ENCODE assay signal across 8 cellular contexts in the genomic region with DNA sequence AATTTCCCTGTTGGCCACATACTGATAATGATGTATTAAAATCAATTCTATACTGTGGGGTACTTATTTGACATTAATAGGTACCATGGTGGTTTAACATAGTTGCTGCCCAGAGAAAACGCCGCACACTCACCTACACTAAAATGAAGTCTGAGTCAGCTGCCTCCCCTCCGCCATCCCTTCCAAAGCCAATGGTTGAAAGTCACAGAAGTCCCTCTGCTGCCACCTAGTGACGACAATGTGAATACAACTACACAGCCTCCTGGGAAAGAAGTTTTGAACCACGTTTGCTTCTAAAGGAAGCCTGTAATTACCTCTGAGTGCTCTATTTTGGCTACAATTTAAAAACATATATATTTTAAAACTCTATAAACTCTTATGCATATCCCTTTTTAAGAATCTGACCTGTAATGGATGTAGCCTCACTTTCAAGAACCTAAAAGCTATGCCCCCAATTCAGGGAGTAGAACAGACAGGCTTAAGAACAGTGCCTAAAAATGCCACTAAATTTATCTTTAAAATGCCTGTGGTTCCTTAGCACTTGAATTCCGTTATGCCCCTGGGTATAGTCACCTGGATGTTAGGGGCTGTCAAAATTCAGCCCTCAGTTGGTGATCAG. TPM values are rescaled to one million over a fixed set of nuclear protein-coding genes. Genes with fewer than 3 reads are reported as not detected.
A peak's percentile ranks its signal among the peaks of the same experiment; 100 is the strongest.
DNase-seq lines count a peak whose midpoint lies in the region; ATAC-seq lines count a peak whose summit lies in the region.

No MANE protein-coding gene starts in this region.

- ATAC-seq in HG03342 (IDR thresholded peaks at IDR 0.05; ENCODE audit: unreplicated experiment) (peak; percentile 72), left lobe of liver (peak; percentile 99)

- peak; percentile 79 for DNase-seq in activated gamma-delta T cell treated with Interleukin-2 at 50 U/mL for 16 hours
- DNase-seq in activated gamma-delta T cell (lab: John Stamatoyannopoulos, UW): no peak
- DNase-seq in NCI-H510A (lab: John Stamatoyannopoulos, UW): peak; percentile 24
- peak; percentile 70 for DNase-seq in activated CD4-positive, CD25-positive, alpha-beta regulatory T cell treated with anti-CD3 and anti-CD28 coated beads, Interleukin-2, amount 50 U/mL, for 72 hours
- peak; percentile 74 for DNase-seq in cerebellum (ENCODE audit: low spot score)
- peak; percentile 63 for DNase-seq in left lobe of liver (ENCODE audit: low spot score)
- peak; percentile 65 for DNase-seq in stimulated activated CD4-positive, alpha-beta T cell treated with anti-CD3 and anti-CD28 coated beads, Interleukin-4, amount 100 ng/mL, for 1 hour

RNA-seq across cellular contexts. Expression of a gene that starts 20.6 kb away (rescaled TPM):
- total RNA-seq in cerebellum (35.0 TPM), left lobe of liver (129 TPM)
